In the genomic region with DNA sequence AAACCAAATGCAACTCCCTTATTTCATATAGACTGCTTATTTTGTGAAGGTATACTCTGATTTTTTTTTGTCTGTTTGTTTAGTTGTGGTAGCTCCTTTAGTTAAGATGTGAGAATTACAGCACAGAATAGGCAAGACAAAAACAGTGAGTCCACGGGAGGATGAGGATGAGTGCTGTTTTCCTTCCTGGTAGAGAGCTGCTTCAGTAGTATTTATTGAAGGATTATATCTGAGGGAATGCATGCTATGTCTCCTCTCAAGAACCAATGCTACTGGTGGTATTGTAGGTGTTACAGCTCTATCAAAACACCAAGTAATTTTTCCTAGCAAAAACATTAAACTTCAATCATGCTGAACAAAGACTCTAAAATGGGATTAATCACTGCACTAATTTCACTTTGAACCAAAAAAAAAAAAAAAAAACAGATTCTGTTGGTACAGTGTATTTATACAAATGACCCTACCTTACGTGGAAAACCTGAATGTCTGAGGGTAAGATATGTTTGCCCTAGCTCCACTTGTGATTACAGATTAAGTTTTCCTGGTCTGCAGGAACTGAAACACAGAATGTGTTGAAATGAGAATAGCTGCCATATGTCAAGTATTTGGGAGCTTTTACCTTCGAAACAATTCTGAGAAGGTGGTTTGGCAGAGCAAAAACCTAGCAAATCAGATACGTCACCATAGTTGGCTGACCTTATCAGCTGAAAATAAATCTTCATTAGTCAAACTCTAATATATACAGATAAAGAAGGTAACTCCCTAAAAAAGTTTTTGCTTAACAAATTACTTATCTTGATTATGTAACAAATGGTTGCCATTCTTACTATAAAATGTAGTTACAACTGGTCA, we compare ENCODE assay signal across 10 cellular contexts. TPM values are rescaled to one million over a fixed set of nuclear protein-coding genes. Genes with fewer than 3 reads are reported as not detected.
DNase-seq lines count a peak whose midpoint lies in the region; ATAC-seq and TF ChIP-seq lines count a peak whose summit lies in the region.
"Had no signal": no experiment of that assay in that cellular context is flagged by ENCODE, and none has a peak within 500 bp of the region (broad histone marks: within the 10 kb centered on the region; RNA-seq: fewer than 3 reads in every experiment).

No MANE protein-coding gene starts in this region.

- no peak overlapping the region for H3K4me3 ChIP-seq in tibial nerve

- ATAC-seq in GM18870 (IDR thresholded peaks at IDR 0.05; ENCODE audit: unreplicated experiment) (peak; percentile 16), HG02642 (IDR thresholded peaks at IDR 0.05; ENCODE audit: poor library complexity, unreplicated experiment) (peak; percentile 16)

- H3K27ac ChIP-seq in tibial nerve: no peak overlapping the region
- H3K27ac ChIP-seq: brain microvascular endothelial cell, WERI-Rb-1 had no signal

- H3K9me3 ChIP-seq in tibial nerve: no peaks in the 10 kb centered on the region
- H3K9me3 ChIP-seq: neutrophil had no signal

- H3K36me3 Mint-ChIP-seq in activated naive CD8-positive, alpha-beta T cell treated with anti-CD3 and anti-CD28 coated beads for 36 hours: peaks cover 2% of the 10 kb centered on the region
- H3K36me3 Mint-ChIP-seq in osteocyte (ENCODE audit: unreplicated experiment): no peaks in the 10 kb centered on the region

- H3K36me3 ChIP-seq in tibial nerve: no peaks in the 10 kb centered on the region
- H3K36me3 ChIP-seq: brain microvascular endothelial cell, neutrophil, WERI-Rb-1 had no signal

- TF ChIP-seq EP300 in tibial nerve (IDR thresholded peaks at IDR 0.05): no peak

- peaks cover 36% of the 10 kb centered on the region for H3K4me1 Mint-ChIP-seq in activated naive CD8-positive, alpha-beta T cell treated with anti-CD3 and anti-CD28 coated beads for 36 hours
- peaks cover 27% of the 10 kb centered on the region for H3K4me1 Mint-ChIP-seq in osteocyte (ENCODE audit: unreplicated experiment)

- WGBS in tibial nerve, 2 donors: 80 to 82% methylated on average over 4 of the region's 4 CpGs

- H3K9me3 Mint-ChIP-seq in activated naive CD8-positive, alpha-beta T cell treated with anti-CD3 and anti-CD28 coated beads for 36 hours: no peaks in the 10 kb centered on the region
- H3K9me3 Mint-ChIP-seq in osteocyte (ENCODE audit: unreplicated experiment): no peaks in the 10 kb centered on the region

- peak overlapping the region; percentile 53 for H3K4me3 Mint-ChIP-seq in activated naive CD8-positive, alpha-beta T cell treated with anti-CD3 and anti-CD28 coated beads for 36 hours
- H3K4me3 Mint-ChIP-seq in osteocyte (ENCODE audit: unreplicated experiment): peak overlapping the region; percentile 14

- TF ChIP-seq CTCF in osteocyte (IDR thresholded peaks at IDR 0.05): no peak
- TF ChIP-seq CTCF in tibial nerve (IDR thresholded peaks at IDR 0.05): no peak

- peak overlapping the region; percentile 49 for H3K27ac Mint-ChIP-seq in activated naive CD8-positive, alpha-beta T cell treated with anti-CD3 and anti-CD28 coated beads for 36 hours
- H3K27ac Mint-ChIP-seq in osteocyte (ENCODE audit: unreplicated experiment): no peak overlapping the region

- H3K4me1 ChIP-seq in tibial nerve: peaks cover 0 to 52% (median 12%) of the 10 kb centered on the region in 4 donors

- no peaks in the 10 kb centered on the region for H3K27me3 ChIP-seq in tibial nerve
- H3K27me3 ChIP-seq: brain microvascular endothelial cell, neutrophil had no signal

- no peaks in the 10 kb centered on the region for H3K27me3 Mint-ChIP-seq in activated naive CD8-positive, alpha-beta T cell treated with anti-CD3 and anti-CD28 coated beads for 36 hours
- no peaks in the 10 kb centered on the region for H3K27me3 Mint-ChIP-seq in osteocyte (ENCODE audit: unreplicated experiment)

- TF ChIP-seq POLR2A in tibial nerve (IDR thresholded peaks at IDR 0.05): no peak

- no peak for DNase-seq in activated naive CD8-positive, alpha-beta T cell treated with anti-CD3 and anti-CD28 coated beads for 36 hours
- no peak for DNase-seq in osteocyte (ENCODE audit: extremely low spot score, unreplicated experiment)
- DNase-seq in tibial nerve (ENCODE audit: low spot score in 2 of 2): no peak
- no peak for DNase-seq in GDM1 (lab: John Stamatoyannopoulos, UW)
- DNase-seq in NK-92 treated with Interleukin-12 subunit alpha and Interleukin-12 subunit beta, amount 100 ng/mL, for 24 hours (lab: John Stamatoyannopoulos, UW): no peak
- DNase-seq: brain microvascular endothelial cell, WERI-Rb-1 had no signal

RNA-seq across cellular contexts. Expression of a gene that starts 40.3 kb away (rescaled TPM):
- 10 to 100 TPM; 14.5 to 16.4 TPM for total RNA-seq in activated naive CD8-positive, alpha-beta T cell treated with anti-CD3 and anti-CD28 coated beads for 36 hours
- total RNA-seq in osteocyte: 40.5 and 41.5 TPM in 2 replicates
- 10 to 100 TPM; 32.7 to 45.1 (median 44.0) TPM for total RNA-seq in tibial nerve
